In the genomic region with DNA sequence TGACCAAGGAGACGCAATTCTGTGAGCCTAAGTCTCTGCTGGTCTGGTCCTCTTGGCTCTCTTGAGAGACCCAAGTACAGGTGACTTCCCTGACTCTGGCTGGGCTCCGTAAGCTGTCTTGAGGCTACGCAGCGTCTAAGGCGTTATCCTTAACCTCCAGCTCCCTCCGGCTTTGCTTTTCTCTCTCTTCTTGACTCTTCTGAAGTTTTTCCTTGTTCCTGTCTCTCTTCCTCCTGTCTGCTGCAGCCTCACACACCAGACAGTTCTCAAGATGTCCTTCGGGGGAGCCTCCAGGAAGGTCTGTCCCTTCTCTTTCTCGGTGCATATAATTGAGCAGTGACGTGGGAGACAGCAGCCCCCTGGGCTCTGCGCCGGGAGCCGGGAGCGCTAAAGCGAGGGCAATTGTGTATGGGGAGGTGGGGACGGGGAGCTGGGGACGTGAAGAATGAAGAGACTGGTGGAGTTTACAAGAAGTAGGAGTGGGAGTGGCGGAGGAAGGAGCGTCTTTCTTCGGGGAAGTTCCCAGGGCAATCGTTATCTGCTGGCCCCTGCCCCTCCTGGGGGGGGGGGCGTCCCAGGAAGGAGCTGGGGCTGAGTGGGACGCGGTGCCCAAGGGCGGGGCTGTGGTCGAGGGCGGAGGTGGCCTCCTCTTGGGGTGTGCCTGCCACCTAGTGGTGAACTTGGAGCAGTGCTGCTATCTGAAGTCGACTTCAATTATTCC, we compare ENCODE assay signal across 8 cellular contexts.
A peak's percentile ranks its signal among the peaks of the same experiment; 100 is the strongest.
DNase-seq lines count a peak whose midpoint lies in the region; ATAC-seq lines count a peak whose summit lies in the region.

No MANE protein-coding gene starts in this region.

- no peaks in the 10 kb centered on the region for H3K36me3 Mint-ChIP-seq in memory B cell

- H3K27me3 Mint-ChIP-seq in memory B cell: peaks cover 6% of the 10 kb centered on the region

- peak overlapping the region; percentile 76 for H3K4me3 Mint-ChIP-seq in memory B cell

- ATAC-seq in HG02870 (IDR thresholded peaks at IDR 0.05; ENCODE audit: unreplicated experiment) (peak; percentile 76), memory B cell (ENCODE audit: low read depth) (peak; percentile 82)

- H3K27ac Mint-ChIP-seq in memory B cell: no peak overlapping the region

- peaks cover 7% of the 10 kb centered on the region for H3K4me1 Mint-ChIP-seq in memory B cell

- DNase-seq in NCI-H524 (lab: John Stamatoyannopoulos, UW) (peak; percentile 33 to 59), NCI-H524 treated with DMSO at 0.1 percent for 48 hours (lab: John Stamatoyannopoulos, UW) (no peak), NCI-H345 (lab: John Stamatoyannopoulos, UW) (peak; percentile 46), memory B cell (ENCODE audit: low spot score in 2 of 2) (peak; percentile 58)
- peak; percentile 19 to 56 for DNase-seq in activated CD8-positive, alpha-beta memory T cell treated with anti-CD3 and anti-CD28 coated beads for 1 hour (ENCODE audit: extremely low read depth in 1 of 2, low read depth in 1 of 2)
- peak; percentile 55 for DNase-seq in effector CD8-positive, alpha-beta T cell (lab: John Stamatoyannopoulos, UW)
- DNase-seq in stimulated activated CD4-positive, alpha-beta T cell treated with anti-CD3 and anti-CD28 coated beads, TNF-alpha, amount 100 ng/mL, for 4 hours (ENCODE audit: low read depth in 3 of 3): peak; percentile 42 to 55 (median 54)

- peaks cover 1% of the 10 kb centered on the region for H3K9me3 Mint-ChIP-seq in memory B cell
